ENCODE assay signal across 12 cellular contexts in genomic region chr3:152330565-152330964, GRCh38.
A peak's percentile ranks its signal among the peaks of the same experiment; 100 is the strongest.
DNase-seq lines count a peak whose midpoint lies in the region; ATAC-seq and TF ChIP-seq lines count a peak whose summit lies in the region.
"Had no signal": no experiment of that assay in that cellular context is flagged by ENCODE, and none has a peak within 500 bp of the region (broad histone marks: within the 10 kb centered on the region; RNA-seq: fewer than 3 reads in every experiment).

No MANE protein-coding gene starts in this region.

- no peaks in the 10 kb centered on the region for H3K9me3 Mint-ChIP-seq in CD4-positive, alpha-beta T cell

- H3K4me1 ChIP-seq in SJSA1 (replicated peaks) (peaks cover 44% of the 10 kb centered on the region), sigmoid colon (peaks cover 0 to 88% (median 77%) of the 10 kb centered on the region in 4 donors)

- POLR2A ChIA-PET in CD4-positive, alpha-beta T cell (lab: Charles Lee) = no interaction called here

- TF ChIP-seq POLR2A in erythroblast (IDR thresholded peaks at IDR 0.05; ENCODE audit: low read length) (peak; percentile 24), sigmoid colon (IDR thresholded peaks at IDR 0.05) (no peak)

- no peaks in the 10 kb centered on the region for H3K27me3 Mint-ChIP-seq in CD4-positive, alpha-beta T cell

- no peak for ATAC-seq in CD4-positive, alpha-beta T cell (ENCODE audit: poor library complexity)
- no peak for ATAC-seq in HG03432 (IDR thresholded peaks at IDR 0.05; ENCODE audit: unreplicated experiment)

- peaks cover 78% of the 10 kb centered on the region for H3K36me3 Mint-ChIP-seq in CD4-positive, alpha-beta T cell (ENCODE audit: low read depth)

- CTCF ChIA-PET in CD4-positive, alpha-beta T cell (lab: Charles Lee) = interaction anchor here (1.1 kb wide), 1 partner anchor 147 kb away, joined by 3 read pairs; no protein-coding TSS in a partner anchor

- H3K4me3 ChIP-seq in SJSA1 = no peak overlapping the region
- H3K4me3 ChIP-seq in sigmoid colon = no peak overlapping the region
- H3K4me3 ChIP-seq: MG63 had no signal

- no peak for TF ChIP-seq EP300 in sigmoid colon (IDR thresholded peaks at IDR 0.05)

- H3K27ac Mint-ChIP-seq in CD4-positive, alpha-beta T cell = peak overlapping the region; percentile 47

- peak overlapping the region; percentile 57 for H3K4me3 Mint-ChIP-seq in CD4-positive, alpha-beta T cell

- 31 to 45% methylated on average over 1 of the region's 1 CpG for WGBS in sigmoid colon, 2 donors

- H3K36me3 ChIP-seq in SJSA1 (peaks cover 26% of the 10 kb centered on the region), sigmoid colon (peaks cover 0 to 9% (median 0%) of the 10 kb centered on the region in 4 donors)

- H3K27me3 ChIP-seq in CD4-positive, alpha-beta T cell (ENCODE audit: control insufficient read depth, insufficient read depth, low read length) = no peaks in the 10 kb centered on the region
- H3K27me3 ChIP-seq in SJSA1 (replicated peaks) (no peaks in the 10 kb centered on the region), sigmoid colon (no peaks in the 10 kb centered on the region)
- H3K27me3 ChIP-seq: MG63 had no signal

- no peaks in the 10 kb centered on the region for H3K9me3 ChIP-seq in CD4-positive, alpha-beta T cell (ENCODE audit: control insufficient read depth, low read length)
- H3K9me3 ChIP-seq in SJSA1 (replicated peaks) (no peaks in the 10 kb centered on the region), sigmoid colon (no peaks in the 10 kb centered on the region)

- intact Hi-C loops in CD4-positive, alpha-beta T cell (cut with DNase I, micrococcal nuclease) = loop anchor here in 1 of 2 experiments (5.0 kb wide), 2 partner anchors 53 to 57 kb away; no protein-coding TSS in a partner anchor
- intact Hi-C loops in sigmoid colon (cut with DNase I) = no loop called here

- no peak for DNase-seq in CD4-positive, alpha-beta T cell
- no peak for DNase-seq in SJSA1 (ENCODE audit: low read depth in 1 of 2, low spot score in 2 of 2)
- DNase-seq in erythroblast (lab: John Stamatoyannopoulos, UW) = peak; percentile 79 to 80
- no peak for DNase-seq in sigmoid colon
- DNase-seq in iPS-NIHi11 (ENCODE audit: low spot score) = no peak
- no peak for DNase-seq in activated effector memory CD4-positive, alpha-beta T cell treated with Interleukin-2 at 50 U/mL for 16 hours
- DNase-seq in SKM-1 (lab: John Stamatoyannopoulos, UW; ENCODE audit: unreplicated experiment) = no peak
- DNase-seq: activated CD4-positive, alpha-beta T cell treated with anti-CD3 and anti-CD28 coated beads, Interleukin-2, amount 50 U/mL, for 4 hours; NCI-H446 treated with DMSO at 0.1 percent for 48 hours had no signal

- H3K4me1 Mint-ChIP-seq in CD4-positive, alpha-beta T cell (ENCODE audit: low read depth) = peaks cover 92% of the 10 kb centered on the region

- no peak for TF ChIP-seq CTCF in CD4-positive, alpha-beta T cell (IDR thresholded peaks at IDR 0.05)
- no peak for TF ChIP-seq CTCF in sigmoid colon (IDR thresholded peaks at IDR 0.05)

- H3K27ac ChIP-seq in CD4-positive, alpha-beta T cell (ENCODE audit: low read depth, low read length) = no peak overlapping the region
- H3K27ac ChIP-seq in SJSA1 = peak overlapping the region; percentile 61
- peak overlapping the region; percentile 54 to 78 (median 71) for H3K27ac ChIP-seq in sigmoid colon
- H3K27ac ChIP-seq: C4-2B had no signal

Comparison
In these comparisons a context has a peak if more than half of its experiments do, and no peak if none do; other contexts are left out.
1. DNase-seq: peak in erythroblast (2 of 2); none in CD4-positive, alpha-beta T cell (0 of 10), SJSA1 (0 of 2), sigmoid colon (single experiment), iPS-NIHi11 (single experiment), activated effector memory CD4-positive, alpha-beta T cell treated with Interleukin-2 at 50 U/mL for 16 hours (single experiment) and SKM-1 (single experiment).